Comparison of ENCODE assay signal across 8 cellular contexts in genomic region chr17:74757931-74758845, GRCh38. TPM values are rescaled to one million over a fixed set of nuclear protein-coding genes. Genes with fewer than 3 reads are reported as not detected.
DNase-seq lines count a peak whose midpoint lies in the region; ATAC-seq and TF ChIP-seq lines count a peak whose summit lies in the region.

No MANE protein-coding gene starts in this region.

- H3K27me3 ChIP-seq in right atrium auricular region = no peaks in the 10 kb centered on the region

- H3K27ac ChIP-seq in right atrium auricular region = peak overlapping the region; percentile 40 to 43

- DNase-seq in NCI-H2196 (lab: John Stamatoyannopoulos, UW; ENCODE audit: unreplicated experiment) (peak; percentile 52), NCI-H2196 treated with DMSO at 0.1 percent for 48 hours (lab: John Stamatoyannopoulos, UW; ENCODE audit: unreplicated experiment) (no peak), right atrium auricular region (ENCODE audit: low spot score) (no peak), endothelial cell (ENCODE audit: low spot score) (no peak)
- DNase-seq in activated CD8-positive, alpha-beta T cell treated with anti-CD3 and anti-CD28 coated beads, Interleukin-2, amount 10 ng/mL, durations not matched to agents 7 days and 5 days = no peak
- DNase-seq in stimulated activated CD4-positive, alpha-beta T cell treated with anti-CD3 and anti-CD28 coated beads, Interleukin-1b, Interleukin-23, amount 100 ng/mL, for 48 hours = no peak

- peak overlapping the region in 1 of 2 donors; percentile 19 for H3K4me3 ChIP-seq in right atrium auricular region

- no peaks in the 10 kb centered on the region for H3K36me3 ChIP-seq in right atrium auricular region

- H3K9me3 ChIP-seq in right atrium auricular region = no peaks in the 10 kb centered on the region

- peaks cover 0 to 64% of the 10 kb centered on the region in 2 donors for H3K4me1 ChIP-seq in right atrium auricular region

- peak overlapping the region; percentile 69 for H3K4me3 Mint-ChIP-seq in activated CD8-positive, alpha-beta T cell treated with anti-CD3 and anti-CD28 coated beads, Interleukin-2, amount 10 ng/mL, durations not matched to agents 7 days and 5 days
- no peak overlapping the region for H3K4me3 Mint-ChIP-seq in stimulated activated memory B cell treated with anti-CD40 and anti-IgM and Interleukin-4, amounts not matched to agents 10 μg/mL and 1 μg/mL and 100 μg/mL, for 72 hours
- H3K4me3 Mint-ChIP-seq in endothelial cell (ENCODE audit: unreplicated experiment) = no peak overlapping the region

- TF ChIP-seq CTCF in right atrium auricular region (IDR thresholded peaks at IDR 0.05) (no peak), endothelial cell (IDR thresholded peaks at IDR 0.05; ENCODE audit: unreplicated experiment) (no peak)

- CTCF ChIA-PET in activated CD8-positive, alpha-beta T cell treated with anti-CD3 and anti-CD28 coated beads, Interleukin-2, amount 10 ng/mL, durations not matched to agents 7 days and 5 days (lab: Charles Lee) = interaction anchor here (1.0 to 6.8 kb wide), 11 partner anchors 8 to 103 kb away, joined by 3 to 79 read pairs (median 26); partner anchors contain the start of gene RAB37

- ATAC-seq in activated CD8-positive, alpha-beta T cell treated with anti-CD3 and anti-CD28 coated beads, Interleukin-2, amount 10 ng/mL, durations not matched to agents 7 days and 5 days = no peak
- no peak for ATAC-seq in stimulated activated memory B cell treated with anti-CD40 and anti-IgM and Interleukin-4, amounts not matched to agents 10 μg/mL and 1 μg/mL and 100 μg/mL, for 72 hours
- no peak for ATAC-seq in HG03565 (IDR thresholded peaks at IDR 0.05; ENCODE audit: unreplicated experiment)

- peaks cover 38% of the 10 kb centered on the region for H3K36me3 Mint-ChIP-seq in activated CD8-positive, alpha-beta T cell treated with anti-CD3 and anti-CD28 coated beads, Interleukin-2, amount 10 ng/mL, durations not matched to agents 7 days and 5 days (ENCODE audit: low read depth)
- H3K36me3 Mint-ChIP-seq in stimulated activated memory B cell treated with anti-CD40 and anti-IgM and Interleukin-4, amounts not matched to agents 10 μg/mL and 1 μg/mL and 100 μg/mL, for 72 hours = peaks cover 1% of the 10 kb centered on the region
- no peaks in the 10 kb centered on the region for H3K36me3 Mint-ChIP-seq in endothelial cell (ENCODE audit: low read depth, unreplicated experiment)

- H3K27me3 Mint-ChIP-seq in activated CD8-positive, alpha-beta T cell treated with anti-CD3 and anti-CD28 coated beads, Interleukin-2, amount 10 ng/mL, durations not matched to agents 7 days and 5 days (ENCODE audit: low read depth) = no peaks in the 10 kb centered on the region
- no peaks in the 10 kb centered on the region for H3K27me3 Mint-ChIP-seq in stimulated activated memory B cell treated with anti-CD40 and anti-IgM and Interleukin-4, amounts not matched to agents 10 μg/mL and 1 μg/mL and 100 μg/mL, for 72 hours
- peaks cover 9% of the 10 kb centered on the region for H3K27me3 Mint-ChIP-seq in endothelial cell (ENCODE audit: unreplicated experiment)

- H3K27ac Mint-ChIP-seq in activated CD8-positive, alpha-beta T cell treated with anti-CD3 and anti-CD28 coated beads, Interleukin-2, amount 10 ng/mL, durations not matched to agents 7 days and 5 days = peak overlapping the region; percentile 91
- peak overlapping the region; percentile 64 for H3K27ac Mint-ChIP-seq in stimulated activated memory B cell treated with anti-CD40 and anti-IgM and Interleukin-4, amounts not matched to agents 10 μg/mL and 1 μg/mL and 100 μg/mL, for 72 hours
- H3K27ac Mint-ChIP-seq in endothelial cell (ENCODE audit: unreplicated experiment) = no peak overlapping the region

- H3K9me3 Mint-ChIP-seq in activated CD8-positive, alpha-beta T cell treated with anti-CD3 and anti-CD28 coated beads, Interleukin-2, amount 10 ng/mL, durations not matched to agents 7 days and 5 days (ENCODE audit: insufficient read depth) = no peaks in the 10 kb centered on the region
- H3K9me3 Mint-ChIP-seq in stimulated activated memory B cell treated with anti-CD40 and anti-IgM and Interleukin-4, amounts not matched to agents 10 μg/mL and 1 μg/mL and 100 μg/mL, for 72 hours = no peaks in the 10 kb centered on the region
- H3K9me3 Mint-ChIP-seq in endothelial cell (ENCODE audit: unreplicated experiment) = no peaks in the 10 kb centered on the region

- POLR2A ChIA-PET in activated CD8-positive, alpha-beta T cell treated with anti-CD3 and anti-CD28 coated beads, Interleukin-2, amount 10 ng/mL, durations not matched to agents 7 days and 5 days (lab: Charles Lee) = interaction anchor here (0.8 to 3.8 kb wide), 6 partner anchors 8 to 115 kb away, joined by 3 to 26 read pairs (median 5); partner anchors contain the start of gene FDXR

- H3K4me1 Mint-ChIP-seq in activated CD8-positive, alpha-beta T cell treated with anti-CD3 and anti-CD28 coated beads, Interleukin-2, amount 10 ng/mL, durations not matched to agents 7 days and 5 days (ENCODE audit: low read depth) = peaks cover 76% of the 10 kb centered on the region
- H3K4me1 Mint-ChIP-seq in stimulated activated memory B cell treated with anti-CD40 and anti-IgM and Interleukin-4, amounts not matched to agents 10 μg/mL and 1 μg/mL and 100 μg/mL, for 72 hours = peaks cover 68% of the 10 kb centered on the region
- H3K4me1 Mint-ChIP-seq in endothelial cell (ENCODE audit: unreplicated experiment) = peaks cover 9% of the 10 kb centered on the region

RNA-seq across cellular contexts. Expression of gene NHERF1, which starts 9.8 kb away (rescaled TPM):
- total RNA-seq in activated CD8-positive, alpha-beta T cell treated with anti-CD3 and anti-CD28 coated beads, Interleukin-2, amount 10 ng/mL, durations not matched to agents 7 days and 5 days = 100 to 1,000 TPM; 286 to 296 TPM
- 10 to 100 TPM; 20.2 to 30.9 TPM for total RNA-seq in right atrium auricular region
- 30.5 TPM for total RNA-seq in endothelial cell (ENCODE audit: unreplicated experiment)

RNA-seq across cellular contexts. Expression of gene NAT9, which starts 18.0 kb away (rescaled TPM):
- total RNA-seq in activated CD8-positive, alpha-beta T cell treated with anti-CD3 and anti-CD28 coated beads, Interleukin-2, amount 10 ng/mL, durations not matched to agents 7 days and 5 days = 10 to 100 TPM; 28.3 to 30.7 TPM
- 10 to 100 TPM; 16.2 to 18.7 TPM for total RNA-seq in right atrium auricular region
- 50.1 TPM for total RNA-seq in endothelial cell (ENCODE audit: unreplicated experiment)

RNA-seq across cellular contexts. Expression of gene RAB37, which starts 21.1 kb away (rescaled TPM):
- total RNA-seq in activated CD8-positive, alpha-beta T cell treated with anti-CD3 and anti-CD28 coated beads, Interleukin-2, amount 10 ng/mL, durations not matched to agents 7 days and 5 days = 10 to 100 TPM; 19.1 to 19.6 TPM
- total RNA-seq in right atrium auricular region (under 1 TPM; 0.89 to 0.90 TPM), endothelial cell (ENCODE audit: unreplicated experiment) (2.5 TPM)

RNA-seq across cellular contexts. Expression of gene CD300LF, which starts 45.5 kb away (rescaled TPM):
- not detected for total RNA-seq in activated CD8-positive, alpha-beta T cell treated with anti-CD3 and anti-CD28 coated beads, Interleukin-2, amount 10 ng/mL, durations not matched to agents 7 days and 5 days
- total RNA-seq in right atrium auricular region (under 1 TPM in 1 of 2 donors, not detected in 1; 0.71 TPM), endothelial cell (ENCODE audit: unreplicated experiment) (not detected)
